8 cellular contexts compared by ENCODE assay signal in genomic region chr19:49224856-49225255, GRCh38.
DNase-seq lines count a peak whose midpoint lies in the region; ATAC-seq and TF ChIP-seq lines count a peak whose summit lies in the region.

No MANE protein-coding gene starts in this region.

- peaks cover 7% of the 10 kb centered on the region for H3K4me1 Mint-ChIP-seq in Caco-2 (ENCODE audit: low read depth, unreplicated experiment)
- H3K4me1 Mint-ChIP-seq in activated naive CD8-positive, alpha-beta T cell treated with anti-CD3 and anti-CD28 coated beads for 36 hours = peaks cover 6% of the 10 kb centered on the region

- no peak overlapping the region for H3K9ac ChIP-seq in HCT116 (ENCODE audit: low read length)

- H3K27ac Mint-ChIP-seq in Caco-2 (ENCODE audit: unreplicated experiment) = no peak overlapping the region
- H3K27ac Mint-ChIP-seq in activated naive CD8-positive, alpha-beta T cell treated with anti-CD3 and anti-CD28 coated beads for 36 hours = no peak overlapping the region

- RAD21 ChIA-PET in HCT116 (lab: Charles Lee; ENCODE audit: low non-redundant PET in 1 of 2, low total read pairs in 2 of 2, uncharacterized antibody in 2 of 2, unreplicated experiment in 2 of 2) = interaction anchor here in 1 of 2 experiments (0.7 kb wide), 1 partner anchor 429 kb away, joined by 3 read pairs; no protein-coding TSS in a partner anchor

- H3K79me2 ChIP-seq in HCT116 (ENCODE audit: insufficient read depth, low read length) = no peaks in the 10 kb centered on the region

- H4K20me1 ChIP-seq in HCT116 (ENCODE audit: insufficient read depth) = no peaks in the 10 kb centered on the region

- H3K27ac ChIP-seq in HCT116 (ENCODE audit: low read depth, low read length) (no peak overlapping the region), upper lobe of left lung (no peak overlapping the region)

- no peaks in the 10 kb centered on the region for H3K36me3 Mint-ChIP-seq in Caco-2 (ENCODE audit: insufficient read depth, unreplicated experiment)
- H3K36me3 Mint-ChIP-seq in activated naive CD8-positive, alpha-beta T cell treated with anti-CD3 and anti-CD28 coated beads for 36 hours = no peaks in the 10 kb centered on the region

- no peak overlapping the region for H3K4me3 Mint-ChIP-seq in Caco-2 (ENCODE audit: unreplicated experiment)
- H3K4me3 Mint-ChIP-seq in activated naive CD8-positive, alpha-beta T cell treated with anti-CD3 and anti-CD28 coated beads for 36 hours = no peak overlapping the region

- whole genome bisulfite sequencing in upper lobe of left lung, 2 donors = 5 to 22% methylated on average over 8 of the region's 8 CpGs

- intact Hi-C loops in Caco-2 (cut with micrococcal nuclease; ENCODE audit: unreplicated experiment) (loop anchor here (10.0 kb wide), 1 partner anchor 230 kb away; the partner anchor contains the start of genes GYS1 and RUVBL2), HCT116 (cut with micrococcal nuclease) (loop anchor here (2.0 to 5.0 kb wide), 4 partner anchors 128 to 322 kb away; no protein-coding TSS in a partner anchor)

- H3K4me2 ChIP-seq in HCT116 (ENCODE audit: low read length) = peak overlapping the region; percentile 12; the same call in 1 of the 2 replicates

- CTCF ChIA-PET in Caco-2 (lab: Charles Lee) = interaction anchor here (0.7 to 1.7 kb wide), 6 partner anchors 15 to 413 kb away, joined by 3 to 6 read pairs (median 4); partner anchors contain the start of gene LIN7B
- CTCF ChIA-PET in HCT116 (lab: Charles Lee) = interaction anchor here (0.6 to 2.2 kb wide), 18 partner anchors 8 to 437 kb away, joined by 3 to 11 read pairs (median 5); partner anchors contain the start of genes GYS1, LIN7B and RUVBL2

- no peaks in the 10 kb centered on the region for H3K36me3 ChIP-seq in Caco-2 (ENCODE audit: control insufficient read depth, insufficient read depth, low read length)
- H3K36me3 ChIP-seq in HCT116 (ENCODE audit: control insufficient read depth in 1 of 2, insufficient read depth in 2 of 2, low read length in 2 of 2) = no peaks in the 10 kb centered on the region
- no peaks in the 10 kb centered on the region for H3K36me3 ChIP-seq in upper lobe of left lung

- no peaks in the 10 kb centered on the region for H3K9me2 ChIP-seq in HCT116 (ENCODE audit: insufficient read depth)

- H3K4me1 ChIP-seq in Caco-2 (no peaks in the 10 kb centered on the region), HCT116 (ENCODE audit: control insufficient read depth in 1 of 2, insufficient read depth in 2 of 2, low read length in 2 of 2) (peaks cover 7 to 20% of the 10 kb centered on the region in 2 experiments; a peak in 3 of 4 replicates), upper lobe of left lung (peaks cover 0 to 6% (median 0%) of the 10 kb centered on the region in 4 donors)

- H3K9me3 ChIP-seq in Caco-2 (no peaks in the 10 kb centered on the region), HCT116 (ENCODE audit: control insufficient read depth in 1 of 2, insufficient read depth in 1 of 2, low read depth in 1 of 2, low read length in 2 of 2) (no peaks in the 10 kb centered on the region), upper lobe of left lung (no peaks in the 10 kb centered on the region)

- H3K27me3 ChIP-seq in Caco-2 (replicated peaks; ENCODE audit: control insufficient read depth, insufficient read depth, low read length) = no peaks in the 10 kb centered on the region
- no peaks in the 10 kb centered on the region for H3K27me3 ChIP-seq in HCT116 (ENCODE audit: insufficient read depth, low read length)
- no peaks in the 10 kb centered on the region for H3K27me3 ChIP-seq in upper lobe of left lung

- no peak overlapping the region for H2AFZ ChIP-seq in HCT116 (ENCODE audit: low read depth, low read length, poor library complexity, severe bottlenecking)

- no peak for TF ChIP-seq EP300 in upper lobe of left lung (IDR thresholded peaks at IDR 0.05)

- BruUV-seq in Caco-2 (replicated peaks; lab: Mats Ljungman, UMichigan) (no TSS peak), HCT116 (replicated peaks; lab: Mats Ljungman, UMichigan) (no TSS peak)

- peak; percentile 71 to 72 for DNase-seq in Caco-2
- peak; percentile 61 for DNase-seq in HCT116 (ENCODE audit: low read depth, low spot score)
- peak; percentile 57 to 68 for DNase-seq in NCI-H526 (lab: John Stamatoyannopoulos, UW)
- peak; percentile 19 for DNase-seq in activated naive CD8-positive, alpha-beta T cell treated with anti-CD3 and anti-CD28 coated beads for 36 hours
- DNase-seq in iPS-NIHi11 (ENCODE audit: low spot score) = peak; percentile 77
- DNase-seq in upper lobe of left lung = peak in 1 of 2 donors; percentile 42

- H3K9me3 Mint-ChIP-seq in Caco-2 (ENCODE audit: unreplicated experiment) = no peaks in the 10 kb centered on the region
- no peaks in the 10 kb centered on the region for H3K9me3 Mint-ChIP-seq in activated naive CD8-positive, alpha-beta T cell treated with anti-CD3 and anti-CD28 coated beads for 36 hours

- TF ChIP-seq CTCF in Caco-2 (IDR thresholded peaks at IDR 0.05; ENCODE audit: insufficient read depth in 1 of 2, low read depth in 1 of 2, low read length in 1 of 2, severe bottlenecking in 1 of 2, unreplicated experiment in 1 of 2) = peak in 1 of 2 experiments; percentile 49
- TF ChIP-seq CTCF in HCT116 (IDR thresholded peaks at IDR 0.05 in 2 of 3, conservative IDR thresholded peaks at IDR 0.05 in 1 of 3; ENCODE audit: borderline replicate concordance in 1 of 3, insufficient read depth in 1 of 3, low read depth in 2 of 3, low read length in 2 of 3) = peak; percentile 61 to 82 (median 67)
- TF ChIP-seq CTCF in upper lobe of left lung (IDR thresholded peaks at IDR 0.05) = peak in 4 of 6 experiments; percentile 23 to 43 (median 32)

- TF ChIP-seq RAD21 in HCT116 (IDR thresholded peaks at IDR 0.05; ENCODE audit: low read depth) = peak; percentile 93

- POLR2A ChIA-PET in Caco-2 (lab: Charles Lee) = interaction anchor here (0.6 kb wide), 1 partner anchor 160 kb away, joined by 3 read pairs; the partner anchor contains the start of gene NTF4
- POLR2A ChIA-PET in HCT116 (lab: Charles Lee) = no interaction called here

- TF ChIP-seq POLR2A in HCT116 (IDR thresholded peaks at IDR 0.05; ENCODE audit: borderline replicate concordance, extremely low read depth, insufficient read depth, insufficient read length) (no peak), upper lobe of left lung (IDR thresholded peaks at IDR 0.05) (no peak)

- H3K4me3 ChIP-seq in Caco-2 (ENCODE audit: low read depth, low read length) (no peak overlapping the region), HCT116 (replicated peaks in 1 of 2; ENCODE audit: low read depth in 1 of 2, low read length in 2 of 2) (no peak overlapping the region), upper lobe of left lung (no peak overlapping the region)

- ATAC-seq in HCT116 (peak; percentile 87), upper lobe of left lung (ENCODE audit: low FRiP score in 2 of 2) (peak in 1 of 2 donors; percentile 57), HG03196 (IDR thresholded peaks at IDR 0.05; ENCODE audit: unreplicated experiment) (no peak), HG03439 (IDR thresholded peaks at IDR 0.05; ENCODE audit: unreplicated experiment) (no peak)

- no peaks in the 10 kb centered on the region for H3K27me3 Mint-ChIP-seq in Caco-2 (ENCODE audit: insufficient read depth, unreplicated experiment)
- peaks cover 8% of the 10 kb centered on the region for H3K27me3 Mint-ChIP-seq in activated naive CD8-positive, alpha-beta T cell treated with anti-CD3 and anti-CD28 coated beads for 36 hours

TF ChIP-seq in HCT116, 20 proteins besides CTCF, POLR2A, EP300 and RAD21:
- TF ChIP-seq ZBTB33 (IDR thresholded peaks at IDR 0.05; ENCODE audit: extremely low read depth, insufficient replicate concordance, low read length) (no peak), POLR2AphosphoS5 (IDR thresholded peaks at IDR 0.05; ENCODE audit: low read depth, low read length) (no peak), EGR1 (IDR thresholded peaks at IDR 0.05; ENCODE audit: low read depth) (peak; percentile 71)
